In genomic region chr4:54971474-54971950, GRCh38 we compare ENCODE assay signal across 8 cellular contexts.
DNase-seq lines count a peak whose midpoint lies in the region; ATAC-seq and TF ChIP-seq lines count a peak whose summit lies in the region.

No MANE protein-coding gene starts in this region.

- no peaks in the 10 kb centered on the region for H3K36me3 ChIP-seq in ascending aorta
- no peaks in the 10 kb centered on the region for H3K36me3 ChIP-seq in hepatocyte (replicated peaks; ENCODE audit: insufficient read depth, low read depth)

- no peaks in the 10 kb centered on the region for H3K9me2 ChIP-seq in hepatocyte (replicated peaks; ENCODE audit: insufficient read depth)

- H2AFZ ChIP-seq in hepatocyte, result peak overlapping the region; percentile 3

- H3K4me3 ChIP-seq in GM12864 (ENCODE audit: low read depth, low read length), result no peak overlapping the region
- H3K4me3 ChIP-seq in ascending aorta, result no peak overlapping the region
- no peak overlapping the region for H3K4me3 ChIP-seq in hepatocyte

- no peaks in the 10 kb centered on the region for H3K79me2 ChIP-seq in hepatocyte

- no peaks in the 10 kb centered on the region for H4K20me1 ChIP-seq in hepatocyte (ENCODE audit: insufficient read depth, poor library complexity, severe bottlenecking)

- TF ChIP-seq CTCF in GM12864 (IDR thresholded peaks at IDR 0.05; ENCODE audit: low read depth, low read length, missing control alignments), result peak; percentile 45
- peak; percentile 22 to 67 (median 54) for TF ChIP-seq CTCF in ascending aorta (IDR thresholded peaks at IDR 0.05)
- TF ChIP-seq CTCF in hepatocyte (IDR thresholded peaks at IDR 0.05; ENCODE audit: poor library complexity), result peak; percentile 96

- DNase-seq in A172 (ENCODE audit: low spot score) (peak; percentile 44), GM12864 (ENCODE audit: low read depth) (no peak), NCI-H446 (lab: John Stamatoyannopoulos, UW) (peak; percentile 15 to 42), ascending aorta (ENCODE audit: low spot score in 2 of 2) (no peak), hepatocyte (ENCODE audit: low spot score) (peak; percentile 59), superior temporal gyrus (ENCODE audit: extremely low spot score) (peak; percentile 83)

- no peaks in the 10 kb centered on the region for H3K9me3 ChIP-seq in ascending aorta
- H3K9me3 ChIP-seq in hepatocyte (ENCODE audit: low read depth), result no peaks in the 10 kb centered on the region

- ATAC-seq in HG02981 (IDR thresholded peaks at IDR 0.05; ENCODE audit: unreplicated experiment) (peak; percentile 71), HG03521 (IDR thresholded peaks at IDR 0.05; ENCODE audit: unreplicated experiment) (no peak)

- intact Hi-C loops in ascending aorta (cut with DNase I), result loop anchor here (2.0 kb wide), 1 partner anchor 349 kb away; no protein-coding TSS in a partner anchor

- H3K27me3 ChIP-seq in ascending aorta, result no peaks in the 10 kb centered on the region
- H3K27me3 ChIP-seq in hepatocyte, result no peaks in the 10 kb centered on the region

- 4% methylated on average over 7 of the region's 7 CpGs for WGBS in hepatocyte (ENCODE audit: low lambda C conversion rate, missing lambda C conversion rate)

- no peaks in the 10 kb centered on the region for H3K4me1 ChIP-seq in ascending aorta
- H3K4me1 ChIP-seq in hepatocyte (ENCODE audit: insufficient read depth), result no peaks in the 10 kb centered on the region

- H3K4me2 ChIP-seq in hepatocyte, result peak overlapping the region; percentile 53

- H3K27ac ChIP-seq in ascending aorta (no peak overlapping the region), hepatocyte (no peak overlapping the region)

Comparison
In these comparisons a context has a peak if more than half of its experiments do, and no peak if none do; other contexts are left out.
1. DNase-seq: peak in A172 (single experiment), NCI-H446 (2 of 2), hepatocyte (single experiment) and superior temporal gyrus (single experiment); none in GM12864 (single experiment) and ascending aorta (0 of 2).
2. CTCF ChIP-seq: peak in every context shown above with its lines; median percentile 96 in hepatocyte; 54 in ascending aorta; 45 in GM12864.